ENCODE assay signal across 1 cellular context in the genomic region with DNA sequence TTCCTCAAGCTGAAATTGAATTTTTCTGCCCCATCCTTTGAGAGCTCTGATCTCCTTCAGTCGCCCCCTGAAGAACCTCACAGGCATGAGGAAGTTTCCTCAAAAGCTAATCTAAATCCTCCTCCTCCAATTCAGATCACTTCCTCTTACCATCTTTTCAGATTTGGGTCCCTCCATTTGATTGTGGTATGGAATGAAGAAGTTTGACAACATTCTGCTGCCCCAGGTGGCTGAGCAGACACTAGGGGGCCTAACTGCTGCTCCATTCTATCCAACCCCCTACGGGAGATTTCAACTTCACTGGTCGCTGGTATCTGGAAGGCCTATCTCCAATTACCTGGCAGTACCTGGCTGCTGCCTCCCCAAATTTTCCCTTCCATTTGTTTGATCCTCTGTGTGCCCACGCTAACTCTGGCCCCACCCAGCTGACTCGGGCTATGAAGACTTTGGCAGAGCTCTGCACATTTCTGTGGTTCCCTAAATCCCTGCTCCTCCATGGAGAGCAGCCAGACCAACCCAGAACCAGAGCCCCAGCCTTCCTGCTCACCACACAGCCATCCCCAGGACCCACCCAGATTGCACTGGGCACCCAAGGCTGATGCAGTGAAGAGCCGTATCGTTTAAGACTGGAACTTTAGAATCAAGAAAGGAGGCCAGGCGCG.
A peak's percentile ranks its signal among the peaks of the same experiment; 100 is the strongest.
TF ChIP-seq lines count a peak whose summit lies in the region.

No MANE protein-coding gene starts in this region.

TF ChIP-seq in HEK293, 187 proteins besides CTCF, POLR2A, EP300 and RAD21:
- TF ChIP-seq, protein P1, sequence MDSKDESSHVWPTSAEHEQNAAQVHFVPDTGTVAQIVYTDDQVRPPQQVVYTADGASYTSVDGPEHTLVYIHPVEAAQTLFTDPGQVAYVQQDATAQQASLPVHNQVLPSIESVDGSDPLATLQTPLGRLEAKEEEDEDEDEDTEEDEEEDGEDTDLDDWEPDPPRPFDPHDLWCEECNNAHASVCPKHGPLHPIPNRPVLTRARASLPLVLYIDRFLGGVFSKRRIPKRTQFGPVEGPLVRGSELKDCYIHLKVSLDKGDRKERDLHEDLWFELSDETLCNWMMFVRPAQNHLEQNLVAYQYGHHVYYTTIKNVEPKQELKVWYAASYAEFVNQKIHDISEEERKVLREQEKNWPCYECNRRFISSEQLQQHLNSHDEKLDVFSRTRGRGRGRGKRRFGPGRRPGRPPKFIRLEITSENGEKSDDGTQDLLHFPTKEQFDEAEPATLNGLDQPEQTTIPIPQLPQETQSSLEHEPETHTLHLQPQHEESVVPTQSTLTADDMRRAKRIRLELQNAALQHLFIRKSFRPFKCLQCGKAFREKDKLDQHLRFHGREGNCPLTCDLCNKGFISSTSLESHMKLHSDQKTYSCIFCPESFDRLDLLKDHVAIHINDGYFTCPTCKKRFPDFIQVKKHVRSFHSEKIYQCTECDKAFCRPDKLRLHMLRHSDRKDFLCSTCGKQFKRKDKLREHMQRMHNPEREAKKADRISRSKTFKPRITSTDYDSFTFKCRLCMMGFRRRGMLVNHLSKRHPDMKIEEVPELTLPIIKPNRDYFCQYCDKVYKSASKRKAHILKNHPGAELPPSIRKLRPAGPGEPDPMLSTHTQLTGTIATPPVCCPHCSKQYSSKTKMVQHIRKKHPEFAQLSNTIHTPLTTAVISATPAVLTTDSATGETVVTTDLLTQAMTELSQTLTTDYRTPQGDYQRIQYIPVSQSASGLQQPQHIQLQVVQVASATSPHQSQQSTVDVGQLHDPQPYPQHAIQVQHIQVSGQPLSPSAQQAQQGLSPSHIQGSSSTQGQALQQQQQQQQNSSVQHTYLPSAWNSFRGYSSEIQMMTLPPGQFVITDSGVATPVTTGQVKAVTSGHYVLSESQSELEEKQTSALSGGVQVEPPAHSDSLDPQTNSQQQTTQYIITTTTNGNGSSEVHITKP (tag by site-specific recombination; IDR thresholded peaks at IDR 0.05) = peak; percentile 30; the same call in 1 of the 2 replicates
- TF ChIP-seq, protein P2, sequence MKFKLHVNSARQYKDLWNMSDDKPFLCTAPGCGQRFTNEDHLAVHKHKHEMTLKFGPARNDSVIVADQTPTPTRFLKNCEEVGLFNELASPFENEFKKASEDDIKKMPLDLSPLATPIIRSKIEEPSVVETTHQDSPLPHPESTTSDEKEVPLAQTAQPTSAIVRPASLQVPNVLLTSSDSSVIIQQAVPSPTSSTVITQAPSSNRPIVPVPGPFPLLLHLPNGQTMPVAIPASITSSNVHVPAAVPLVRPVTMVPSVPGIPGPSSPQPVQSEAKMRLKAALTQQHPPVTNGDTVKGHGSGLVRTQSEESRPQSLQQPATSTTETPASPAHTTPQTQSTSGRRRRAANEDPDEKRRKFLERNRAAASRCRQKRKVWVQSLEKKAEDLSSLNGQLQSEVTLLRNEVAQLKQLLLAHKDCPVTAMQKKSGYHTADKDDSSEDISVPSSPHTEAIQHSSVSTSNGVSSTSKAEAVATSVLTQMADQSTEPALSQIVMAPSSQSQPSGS (tag by site-specific recombination; IDR thresholded peaks at IDR 0.05; ENCODE audit: low read depth) = no peak
- TF ChIP-seq, protein P3, sequence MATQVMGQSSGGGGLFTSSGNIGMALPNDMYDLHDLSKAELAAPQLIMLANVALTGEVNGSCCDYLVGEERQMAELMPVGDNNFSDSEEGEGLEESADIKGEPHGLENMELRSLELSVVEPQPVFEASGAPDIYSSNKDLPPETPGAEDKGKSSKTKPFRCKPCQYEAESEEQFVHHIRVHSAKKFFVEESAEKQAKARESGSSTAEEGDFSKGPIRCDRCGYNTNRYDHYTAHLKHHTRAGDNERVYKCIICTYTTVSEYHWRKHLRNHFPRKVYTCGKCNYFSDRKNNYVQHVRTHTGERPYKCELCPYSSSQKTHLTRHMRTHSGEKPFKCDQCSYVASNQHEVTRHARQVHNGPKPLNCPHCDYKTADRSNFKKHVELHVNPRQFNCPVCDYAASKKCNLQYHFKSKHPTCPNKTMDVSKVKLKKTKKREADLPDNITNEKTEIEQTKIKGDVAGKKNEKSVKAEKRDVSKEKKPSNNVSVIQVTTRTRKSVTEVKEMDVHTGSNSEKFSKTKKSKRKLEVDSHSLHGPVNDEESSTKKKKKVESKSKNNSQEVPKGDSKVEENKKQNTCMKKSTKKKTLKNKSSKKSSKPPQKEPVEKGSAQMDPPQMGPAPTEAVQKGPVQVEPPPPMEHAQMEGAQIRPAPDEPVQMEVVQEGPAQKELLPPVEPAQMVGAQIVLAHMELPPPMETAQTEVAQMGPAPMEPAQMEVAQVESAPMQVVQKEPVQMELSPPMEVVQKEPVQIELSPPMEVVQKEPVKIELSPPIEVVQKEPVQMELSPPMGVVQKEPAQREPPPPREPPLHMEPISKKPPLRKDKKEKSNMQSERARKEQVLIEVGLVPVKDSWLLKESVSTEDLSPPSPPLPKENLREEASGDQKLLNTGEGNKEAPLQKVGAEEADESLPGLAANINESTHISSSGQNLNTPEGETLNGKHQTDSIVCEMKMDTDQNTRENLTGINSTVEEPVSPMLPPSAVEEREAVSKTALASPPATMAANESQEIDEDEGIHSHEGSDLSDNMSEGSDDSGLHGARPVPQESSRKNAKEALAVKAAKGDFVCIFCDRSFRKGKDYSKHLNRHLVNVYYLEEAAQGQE (tag by site-specific recombination; IDR thresholded peaks at IDR 0.05) = no peak
- no peak for TF ChIP-seq SP7 (tag by site-specific recombination; IDR thresholded peaks at IDR 0.05)
TF ChIP-seq in HEK293: peak in this region for 1.
